Comparison of ENCODE assay signal across 30 cellular contexts in the genomic region with DNA sequence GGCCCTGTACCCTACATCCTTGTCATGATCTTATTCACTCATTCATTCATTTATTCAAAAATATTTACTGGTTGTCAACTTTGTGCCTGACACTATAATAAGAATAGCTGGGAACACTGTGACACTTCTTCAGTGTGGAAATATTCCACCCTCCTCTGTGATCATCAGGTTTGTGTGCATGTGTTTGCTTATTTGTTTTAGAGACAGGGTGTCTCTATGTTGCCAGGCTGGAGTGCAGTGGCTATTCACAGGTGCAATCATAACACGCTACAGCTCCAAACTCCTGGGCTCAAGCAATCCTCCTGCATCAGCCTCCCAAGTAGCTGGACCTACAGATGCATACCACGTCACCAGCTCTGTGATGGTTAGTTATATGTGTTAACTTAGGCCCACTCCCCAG.
"Had no signal": no experiment of that assay in that cellular context is flagged by ENCODE, and none has a peak within 500 bp of the region (broad histone marks: within the 10 kb centered on the region; RNA-seq: fewer than 3 reads in every experiment).

No MANE protein-coding gene starts in this region.

- H3K36me3 Mint-ChIP-seq: immature natural killer cell; naive thymus-derived CD8-positive, alpha-beta T cell; type B pancreatic cell had no signal

- H3K27ac ChIP-seq: colonic mucosa, epithelial cell of prostate, gastrocnemius medialis, lower lobe of right lung, ovary, psoas muscle, testis, tibial artery had no signal

- H3K4me3 ChIP-seq: colonic mucosa, gastrocnemius medialis, lower lobe of right lung, ovary, psoas muscle, smooth muscle cell, testis, tibial artery had no signal

- H3K27me3 ChIP-seq: colonic mucosa, gastrocnemius medialis, ovary, testis, tibial artery had no signal

- H3K27me3 Mint-ChIP-seq: dendritic cell treated with granulocyte-macrophage colony-stimulating factor and Interleukin-4, amounts not matched to agents 40 ng/mL and 50 ng/mL, for 4 days; naive thymus-derived CD8-positive, alpha-beta T cell; type B pancreatic cell had no signal

- H3K9me3 ChIP-seq: colonic mucosa, gastrocnemius medialis, lower lobe of right lung, ovary, psoas muscle, testis, tibial artery had no signal

- H3K4me2 ChIP-seq: smooth muscle cell had no signal

- H3K4me1 ChIP-seq: colonic mucosa, lower lobe of right lung, tibial artery had no signal

- H3K27ac Mint-ChIP-seq: dendritic cell treated with granulocyte-macrophage colony-stimulating factor and Interleukin-4, amounts not matched to agents 40 ng/mL and 50 ng/mL, for 4 days; endodermal cell; immature natural killer cell; type B pancreatic cell had no signal

- H3K9me3 Mint-ChIP-seq: dendritic cell treated with granulocyte-macrophage colony-stimulating factor and Interleukin-4, amounts not matched to agents 40 ng/mL and 50 ng/mL, for 4 days; endodermal cell; immature natural killer cell; naive thymus-derived CD8-positive, alpha-beta T cell; type B pancreatic cell had no signal

- H3K4me3 Mint-ChIP-seq: dendritic cell treated with granulocyte-macrophage colony-stimulating factor and Interleukin-4, amounts not matched to agents 40 ng/mL and 50 ng/mL, for 4 days; endodermal cell; immature natural killer cell; naive thymus-derived CD8-positive, alpha-beta T cell; type B pancreatic cell had no signal

- H3K4me1 Mint-ChIP-seq: endodermal cell had no signal

- ATAC-seq: esophagus mucosa; gastrocnemius medialis; lower lobe of right lung; naive thymus-derived CD8-positive, alpha-beta T cell; psoas muscle; sciatic nerve had no signal

- DNase-seq: colonic mucosa; effector CD8-positive, alpha-beta T cell; endodermal cell; foreskin fibroblast; gastrocnemius medialis; head of caudate nucleus; hypothalamus; immature natural killer cell; islet precursor cell; kidney glomerular epithelial cell; lower lobe of right lung; naive thymus-derived CD8-positive, alpha-beta T cell; occipital lobe; ovary; posterior cingulate gyrus; psoas muscle; stimulated activated CD4-positive, alpha-beta T cell treated with anti-CD3 and anti-CD28 coated beads, Interleukin-12 subunit alpha, Interleukin-12 subunit beta, amount 100 ng/mL, for 4 hours; stimulated activated CD4-positive, alpha-beta T cell treated with anti-CD3 and anti-CD28 coated beads, Interleukin-1b, Interleukin-23, amount 100 ng/mL, for 48 hours; stimulated activated CD4-positive, alpha-beta T cell treated with anti-CD3 and anti-CD28 coated beads, Interleukin-4, amount 100 ng/mL, for 1 hour; stimulated activated CD8-positive, alpha-beta memory T cell treated with anti-CD3 and anti-CD28 coated beads, Interleukin-4, amount 100 ng/mL, for 48 hours; stimulated activated naive CD4-positive, alpha-beta T cell treated with Interleukin-2 at 50 U/mL for 16 hours; substantia nigra; testis; tibial artery had no signal

- H3K36me3 ChIP-seq: colonic mucosa, gastrocnemius medialis, lower lobe of right lung, ovary, tibial artery had no signal
